Comparison of ENCODE assay signal across 18 cellular contexts in genomic region chr15:86903642-86904421, GRCh38.
DNase-seq lines count a peak whose midpoint lies in the region; ATAC-seq, FAIRE-seq and TF ChIP-seq lines count a peak whose summit lies in the region.
"Had no signal": no experiment of that assay in that cellular context is flagged by ENCODE, and none has a peak within 500 bp of the region (broad histone marks: within the 10 kb centered on the region; RNA-seq: fewer than 3 reads in every experiment).

No MANE protein-coding gene starts in this region.

- H3K27me3 Mint-ChIP-seq in H9 (ENCODE audit: low read depth): no peaks in the 10 kb centered on the region
- H3K27me3 Mint-ChIP-seq in HFFc6 (ENCODE audit: insufficient read depth): peaks cover 1% of the 10 kb centered on the region
- H3K27me3 Mint-ChIP-seq: B cell had no signal

- no peaks in the 10 kb centered on the region for H3K9me3 ChIP-seq in right cardiac atrium (ENCODE audit: control insufficient read depth, low read length)
- H3K9me3 ChIP-seq in H9 (ENCODE audit: control insufficient read depth, low read depth, low read length): no peaks in the 10 kb centered on the region
- no peaks in the 10 kb centered on the region for H3K9me3 ChIP-seq in H1 (ENCODE audit: insufficient read depth in 2 of 2, low read depth in 1 of 2, low read length in 1 of 2)

- POLR2A ChIA-PET in H1 (lab: Charles Lee; ENCODE audit: partially characterized antibody): no interaction called here

- FAIRE-seq in H1 (lab: Jason Lieb, UNC): no peak
- FAIRE-seq: GM12878, GM19239, H54, HepG2 had no signal

- no peak overlapping the region for H3K23ac ChIP-seq in H9 (ENCODE audit: insufficient read length, low read depth, low read length)
- H3K23ac ChIP-seq in H1 (ENCODE audit: insufficient read length): no peak overlapping the region

- no peaks in the 10 kb centered on the region for H3K36me3 Mint-ChIP-seq in H9 (ENCODE audit: insufficient read depth in 1 of 3, low read depth in 3 of 3)
- no peaks in the 10 kb centered on the region for H3K36me3 Mint-ChIP-seq in HFFc6 (ENCODE audit: low read depth)
- H3K36me3 Mint-ChIP-seq: CD8-positive, alpha-beta T cell; IgD-negative memory B cell had no signal

- H3K27me3 ChIP-seq in right cardiac atrium (ENCODE audit: control insufficient read depth, insufficient read depth) (no peaks in the 10 kb centered on the region), H9 (ENCODE audit: insufficient read depth, low read length) (no peaks in the 10 kb centered on the region), H1 (replicated peaks in 1 of 4; ENCODE audit: control insufficient read depth in 3 of 4, extremely low read depth in 1 of 4, insufficient read depth in 3 of 4, low read length in 3 of 4) (no peaks in the 10 kb centered on the region)
- H3K27me3 ChIP-seq: BLaER1 treated with 17β-estradiol and CSF1 and Interleukin-3, amounts not matched to agents 10 nM and 100 nM had no signal

- H3K36me3 ChIP-seq in H1 (ENCODE audit: control insufficient read depth in 2 of 4, insufficient read depth in 4 of 4, low read length in 3 of 4): no peaks in the 10 kb centered on the region
- H3K36me3 ChIP-seq: BLaER1 treated with 17β-estradiol and CSF1 and Interleukin-3, amounts not matched to agents 10 nM and 100 nM had no signal

- H3K27ac Mint-ChIP-seq in H9 (no peak overlapping the region; a peak in 1 of 7 replicates), HFFc6 (no peak overlapping the region)
- H3K27ac Mint-ChIP-seq: B cell; CD8-positive, alpha-beta T cell had no signal

- no peak overlapping the region for H3K4ac ChIP-seq in H9 (ENCODE audit: low read depth, low read length)
- H3K4ac ChIP-seq in H1 (replicated peaks; ENCODE audit: insufficient read length, low read depth, low read length): no peak overlapping the region

- ATAC-seq in Right ventricle myocardium superior (ENCODE audit: poor library complexity) (peak; percentile 63), right cardiac atrium (no peak), HG02981 (IDR thresholded peaks at IDR 0.05; ENCODE audit: unreplicated experiment) (no peak), GM18520 (IDR thresholded peaks at IDR 0.05; ENCODE audit: unreplicated experiment) (no peak)
- ATAC-seq: CD8-positive, alpha-beta T cell; GM12878; HCT116; HepG2 had no signal

- intact Hi-C loops in Right ventricle myocardium superior (cut with DNase I) (no loop called here), right cardiac atrium (cut with DNase I) (no loop called here)

- no peak for TF ChIP-seq POLR2A in H1 (IDR thresholded peaks at IDR 0.05; ENCODE audit: control extremely low read depth in 1 of 2, low read depth in 2 of 2, low read length in 2 of 2)

- no peaks in the 10 kb centered on the region for H4K20me1 ChIP-seq in H9 (ENCODE audit: control insufficient read depth, insufficient read depth, insufficient read length)
- no peaks in the 10 kb centered on the region for H4K20me1 ChIP-seq in H1 (replicated peaks in 1 of 2; ENCODE audit: control insufficient read depth in 1 of 2, insufficient read depth in 2 of 2, low read length in 2 of 2)
- H4K20me1 ChIP-seq: BLaER1 treated with 17β-estradiol and CSF1 and Interleukin-3, amounts not matched to agents 10 nM and 100 nM had no signal

- H3K79me1 ChIP-seq in H9 (ENCODE audit: insufficient read depth, low read depth, low read length, poor library complexity, severe bottlenecking) (no peaks in the 10 kb centered on the region), H1 (ENCODE audit: low read depth, low read length) (no peaks in the 10 kb centered on the region)

- H3K23me2 ChIP-seq in H9 (ENCODE audit: insufficient read length, low read depth, low read length, poor library complexity, severe bottlenecking) (no peaks in the 10 kb centered on the region), H1 (ENCODE audit: low read depth, low read length) (no peaks in the 10 kb centered on the region)

- H3K79me2 ChIP-seq in H9 (ENCODE audit: insufficient read depth, low read length) (no peaks in the 10 kb centered on the region), H1 (ENCODE audit: control insufficient read depth in 1 of 2, insufficient read depth in 2 of 2, low read length in 2 of 2) (no peaks in the 10 kb centered on the region)

- no peak overlapping the region for H3T11ph ChIP-seq in H9 (ENCODE audit: low read length)

- WGBS in right cardiac atrium: 32% methylated on average over 4 of the region's 4 CpGs
- WGBS in H9 (ENCODE audit: extremely low coverage, insufficient read length, low lambda C conversion rate): no CpG with 5 or more reads among the region's 4 CpGs
- WGBS in H1 (ENCODE audit: extremely low coverage in 1 of 2, insufficient coverage in 1 of 2, insufficient read length in 1 of 2, insufficient replicate concordance in 2 of 2, low coverage in 1 of 2, low lambda C conversion rate in 2 of 2, missing lambda C conversion rate in 1 of 2), 2 experiments: 93% methylated on average over 4 of the region's 4 CpGs; no CpG with 5 or more reads in 1 of the 2 experiments

- CTCF ChIA-PET in H1 (lab: Charles Lee; ENCODE audit: partially characterized antibody): interaction anchor here (1.0 to 1.3 kb wide), 3 partner anchors 12 to 294 kb away, joined by 3 to 6 read pairs (median 4); no protein-coding TSS in a partner anchor

- H2BK12ac ChIP-seq in H9 (ENCODE audit: insufficient read length, low read depth, low read length) (no peak overlapping the region), H1 (ENCODE audit: low read depth, low read length) (no peak overlapping the region)

- no peak overlapping the region for H3K14ac ChIP-seq in H9 (ENCODE audit: insufficient read depth, low read length)
- H3K14ac ChIP-seq in H1 (ENCODE audit: insufficient read length): no peak overlapping the region

- H2AK5ac ChIP-seq in H9 (ENCODE audit: insufficient read length, low read length) (no peak overlapping the region), H1 (ENCODE audit: low read depth, low read length) (no peak overlapping the region)

- H2AFZ ChIP-seq in H9 (ENCODE audit: low read length): no peak overlapping the region
- H2AFZ ChIP-seq in H1 (ENCODE audit: low read length): peak overlapping the region; percentile 39; the same call in 1 of the 2 replicates

- H3K9me3 Mint-ChIP-seq in H9 (peaks cover 0 to 2% of the 10 kb centered on the region in 2 experiments; a peak in 1 of 5 replicates), HFFc6 (peaks cover 29% of the 10 kb centered on the region)

- H2BK15ac ChIP-seq in H9 (ENCODE audit: low read depth, low read length) (no peak overlapping the region), H1 (ENCODE audit: low read length) (no peak overlapping the region)

- H4K5ac ChIP-seq in H9 (ENCODE audit: insufficient read length, low read depth, low read length) (no peak overlapping the region), H1 (ENCODE audit: insufficient read length, low read depth, low read length) (no peak overlapping the region)

- H2BK120ac ChIP-seq in H9 (ENCODE audit: low read depth, low read length, poor library complexity, severe bottlenecking) (no peak overlapping the region), H1 (replicated peaks; ENCODE audit: low read depth, low read length) (no peak overlapping the region)

- H2BK20ac ChIP-seq in H9 (ENCODE audit: low read depth, low read length, poor library complexity, severe bottlenecking): no peak overlapping the region
- no peak overlapping the region for H2BK20ac ChIP-seq in H1 (ENCODE audit: low read length)

- H3K4me1 ChIP-seq in right cardiac atrium (ENCODE audit: control insufficient read depth, insufficient read depth, low read length) (no peaks in the 10 kb centered on the region), H9 (ENCODE audit: insufficient read depth, low read length) (peaks cover 4% of the 10 kb centered on the region; the same call in 1 of the 2 replicates), H1 (replicated peaks in 1 of 4; ENCODE audit: control insufficient read depth in 3 of 4, insufficient read depth in 4 of 4, low read length in 3 of 4) (no peaks in the 10 kb centered on the region)
- H3K4me1 ChIP-seq: BLaER1 treated with 17β-estradiol and CSF1 and Interleukin-3, amounts not matched to agents 10 nM and 100 nM had no signal

- no peak for DNase-seq in Right ventricle myocardium superior
- DNase-seq in right cardiac atrium: no peak
- DNase-seq in H9: no peak
- no peak for DNase-seq in H1 (ENCODE audit: low read depth in 1 of 2, low spot score in 2 of 2)
- no peak for DNase-seq in HFFc6
- DNase-seq: Calu3; CD8-positive, alpha-beta T cell; DMS79 treated with DMSO at 0.1 percent for 48 hours had no signal

- no peak for TF ChIP-seq EP300 in H1 (IDR thresholded peaks at IDR 0.05; ENCODE audit: borderline replicate concordance in 1 of 2, low read depth in 2 of 2, low read length in 2 of 2)

- H3K56ac ChIP-seq in H9 (ENCODE audit: insufficient read length, low read depth, low read length) (no peak overlapping the region), H1 (replicated peaks; ENCODE audit: insufficient read length, low read depth, low read length) (no peak overlapping the region)

- H3K18ac ChIP-seq in H9 (ENCODE audit: insufficient read length, low read depth, low read length) (no peak overlapping the region), H1 (ENCODE audit: extremely low read depth, low read length) (no peak overlapping the region)

- TF ChIP-seq CTCF in H9 (conservative IDR thresholded peaks at IDR 0.05) (0 out of 3 replicates have a peak, but pooled peaks have one; percentile 15), H1 (IDR thresholded peaks at IDR 0.05; ENCODE audit: control extremely low read depth in 1 of 3, insufficient read depth in 1 of 3, low read depth in 1 of 3, low read length in 3 of 3) (no peak), HFFc6 (IDR thresholded peaks at IDR 0.05) (no peak)

- H3K4me3 ChIP-seq in right cardiac atrium (ENCODE audit: low read length) (no peak overlapping the region), H1 (ENCODE audit: extremely low read depth in 1 of 4, insufficient read depth in 2 of 4, low read depth in 3 of 4, low read length in 4 of 4) (no peak overlapping the region)
- H3K4me3 ChIP-seq: BLaER1 treated with 17β-estradiol and CSF1 and Interleukin-3, amounts not matched to agents 10 nM and 100 nM; GM12878 had no signal

- no peak overlapping the region for H4K8ac ChIP-seq in H9 (replicated peaks; ENCODE audit: insufficient read length, low read depth, low read length)
- H4K8ac ChIP-seq in H1 (ENCODE audit: extremely low read depth, insufficient read depth, low read length): no peak overlapping the region

- H3K4me3 Mint-ChIP-seq in H9: no peak overlapping the region
- H3K4me3 Mint-ChIP-seq in HFFc6: no peak overlapping the region
- H3K4me3 Mint-ChIP-seq: B cell; CD8-positive, alpha-beta T cell; IgD-negative memory B cell had no signal

- no peak overlapping the region for H3K27ac ChIP-seq in right cardiac atrium (ENCODE audit: low read length)
- H3K27ac ChIP-seq in H9 (ENCODE audit: insufficient read length, low read depth, low read length): no peak overlapping the region
- H3K27ac ChIP-seq in H1 (ENCODE audit: low read depth, low read length): no peak overlapping the region
- H3K27ac ChIP-seq: BLaER1 treated with 17β-estradiol and CSF1 and Interleukin-3, amounts not matched to agents 10 nM and 100 nM had no signal

- H3K9ac ChIP-seq in H9 (ENCODE audit: extremely low read depth, insufficient read length, low read length) (no peak overlapping the region), H1 (replicated peaks in 1 of 4; ENCODE audit: extremely low read depth in 1 of 4, low read depth in 3 of 4, low read length in 3 of 4) (no peak overlapping the region)
- H3K9ac ChIP-seq: BLaER1 treated with 17β-estradiol and CSF1 and Interleukin-3, amounts not matched to agents 10 nM and 100 nM had no signal

- H3K4me1 Mint-ChIP-seq in H9 (peaks cover 5 to 6% of the 10 kb centered on the region in 2 experiments; a peak in 3 of 4 replicates), HFFc6 (ENCODE audit: low read depth) (no peaks in the 10 kb centered on the region)
- H3K4me1 Mint-ChIP-seq: B cell had no signal

- TF ChIP-seq RAD21 in H1 (IDR thresholded peaks at IDR 0.05 in 1 of 2, conservative IDR thresholded peaks at IDR 0.05 in 1 of 2; ENCODE audit: low read depth in 2 of 2, low read length in 2 of 2): peak in 1 of 2 experiments; percentile 11; a peak in 1 of 4 replicates

- H4K91ac ChIP-seq in H9 (ENCODE audit: insufficient read length, low read depth, low read length) (no peak overlapping the region), H1 (replicated peaks; ENCODE audit: insufficient read length, low read length) (no peak overlapping the region)

- H3K4me2 ChIP-seq in H9 (ENCODE audit: insufficient read depth, insufficient read length, low read length) (no peak overlapping the region), H1 (ENCODE audit: insufficient read depth in 1 of 2, low read depth in 2 of 2, low read length in 2 of 2) (no peak overlapping the region)
- H3K4me2 ChIP-seq: BLaER1 treated with 17β-estradiol and CSF1 and Interleukin-3, amounts not matched to agents 10 nM and 100 nM had no signal

- no peak overlapping the region for H2BK5ac ChIP-seq in H9 (ENCODE audit: insufficient read length, low read length)
- no peak overlapping the region for H2BK5ac ChIP-seq in H1 (ENCODE audit: low read depth, low read length)
